In the genomic region with DNA sequence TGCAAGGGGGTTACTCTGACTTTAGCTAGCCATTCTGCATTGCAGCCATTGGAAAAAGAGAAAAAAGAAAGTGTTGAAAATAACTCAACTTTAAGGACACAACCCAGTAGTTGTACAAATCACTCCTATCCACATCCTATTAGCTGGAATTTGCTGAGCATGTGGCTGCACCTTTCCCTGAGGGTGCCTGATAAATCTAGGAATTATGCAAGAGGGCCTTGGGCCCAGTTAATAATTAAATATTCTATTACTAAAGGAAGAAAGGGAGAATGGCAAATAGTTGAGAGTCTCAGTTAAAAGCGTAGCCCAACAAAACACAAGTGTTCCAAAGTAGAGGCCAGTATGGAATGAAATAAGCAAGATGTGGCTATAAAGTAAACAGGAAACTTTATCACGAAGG, we compare ENCODE assay signal across 23 cellular contexts.
DNase-seq lines count a peak whose midpoint lies in the region; ATAC-seq, FAIRE-seq and TF ChIP-seq lines count a peak whose summit lies in the region.
"Had no signal": no experiment of that assay in that cellular context is flagged by ENCODE, and none has a peak within 500 bp of the region (broad histone marks: within the 10 kb centered on the region; RNA-seq: fewer than 3 reads in every experiment).

No MANE protein-coding gene starts in this region.

- no peak overlapping the region for H4K8ac ChIP-seq in mesenchymal stem cell (ENCODE audit: low read length)

- H3K4me2 ChIP-seq in mesenchymal stem cell (ENCODE audit: low read length, poor library complexity, severe bottlenecking), result no peak overlapping the region

- no peak overlapping the region for H3K18ac ChIP-seq in mesenchymal stem cell (ENCODE audit: low read depth in 1 of 2, low read length in 2 of 2)

- peak overlapping the region; percentile 48 to 61 for H3K27ac ChIP-seq in kidney (ENCODE audit: low read depth in 2 of 2, low read length in 2 of 2)
- H3K27ac ChIP-seq in mesenchymal stem cell (ENCODE audit: low read length, poor library complexity, severe bottlenecking), result no peak overlapping the region
- H3K27ac ChIP-seq in aorta (ENCODE audit: low read depth in 1 of 2, low read length in 2 of 2), result no peak overlapping the region
- H3K27ac ChIP-seq: C4-2B, SJSA1 had no signal

- 79% methylated on average over 1 of the region's 2 CpGs for WGBS in mesenchymal stem cell
- WGBS in aorta, 2 donors, result 65 to 88% methylated on average over 2 of the region's 2 CpGs

- H3K36me3 ChIP-seq in kidney (ENCODE audit: control insufficient read depth in 1 of 2, insufficient read depth in 2 of 2, low read length in 2 of 2), result no peaks in the 10 kb centered on the region
- H3K36me3 ChIP-seq in mesenchymal stem cell (ENCODE audit: control insufficient read depth in 1 of 2, insufficient read depth in 2 of 2, low read depth in 1 of 2, low read length in 2 of 2), result no peaks in the 10 kb centered on the region
- no peaks in the 10 kb centered on the region for H3K36me3 ChIP-seq in aorta (ENCODE audit: control insufficient read depth in 1 of 2, insufficient read depth in 2 of 2, low read length in 1 of 2)
- H3K36me3 ChIP-seq: SJSA1 had no signal

- H3K4ac ChIP-seq in mesenchymal stem cell (ENCODE audit: low read depth in 1 of 2, low read length in 2 of 2), result no peak overlapping the region

- H2AK5ac ChIP-seq in mesenchymal stem cell (ENCODE audit: low read length, severe bottlenecking), result no peak overlapping the region

- H3K4me3 ChIP-seq in kidney (ENCODE audit: low read length in 2 of 2) (peak overlapping the region; percentile 40 to 66), mesenchymal stem cell (ENCODE audit: insufficient read depth in 1 of 2, low read depth in 1 of 2, low read length in 2 of 2) (no peak overlapping the region), aorta (ENCODE audit: low read length in 2 of 2) (no peak overlapping the region)
- H3K4me3 ChIP-seq: SJSA1 had no signal

- no peak overlapping the region for H3K14ac ChIP-seq in mesenchymal stem cell (ENCODE audit: low read length in 2 of 2)

- no peak for TF ChIP-seq CTCF in kidney (IDR thresholded peaks at IDR 0.05; ENCODE audit: borderline replicate concordance, extremely low read depth, insufficient read depth)

- H2AFZ ChIP-seq in mesenchymal stem cell (ENCODE audit: low read depth, low read length), result no peak overlapping the region

- H3K9ac ChIP-seq in kidney (ENCODE audit: low read length in 2 of 2) (peak overlapping the region in 1 of 2 donors; percentile 48), mesenchymal stem cell (ENCODE audit: low read length) (no peak overlapping the region)

- H2BK5ac ChIP-seq in mesenchymal stem cell (ENCODE audit: low read depth, low read length, poor library complexity, severe bottlenecking), result no peak overlapping the region

- no peak overlapping the region for H2BK12ac ChIP-seq in mesenchymal stem cell (ENCODE audit: low read length in 2 of 2)

- H3K79me1 ChIP-seq in mesenchymal stem cell (replicated peaks; ENCODE audit: low read length, poor library complexity, severe bottlenecking), result no peaks in the 10 kb centered on the region

- H4K91ac ChIP-seq in mesenchymal stem cell (ENCODE audit: low read length), result no peak overlapping the region

- H3K9me3 ChIP-seq in kidney (ENCODE audit: control insufficient read depth in 1 of 2, low read length in 2 of 2), result peaks cover 0 to 4% of the 10 kb centered on the region in 2 donors
- H3K9me3 ChIP-seq in mesenchymal stem cell (ENCODE audit: control insufficient read depth, low read length), result peaks cover 39% of the 10 kb centered on the region
- peaks cover 4% of the 10 kb centered on the region for H3K9me3 ChIP-seq in aorta (ENCODE audit: control insufficient read depth, low read length)

- ATAC-seq in HG03439 (IDR thresholded peaks at IDR 0.05; ENCODE audit: unreplicated experiment) (no peak), aorta (ENCODE audit: low FRiP score) (no peak)
- ATAC-seq: CD8-positive, alpha-beta T cell had no signal

- DNase-seq in HuH-7.5 (ENCODE audit: low spot score) (peak; percentile 29), kidney (no peak), mesenchymal stem cell (peak; percentile 5), DMS 273 treated with DMSO at 0.1 percent for 48 hours (lab: John Stamatoyannopoulos, UW) (no peak), aorta (no peak)
- no peak for DNase-seq in stimulated activated CD4-positive, alpha-beta T cell treated with anti-CD3 and anti-CD28 coated beads, Interleukin-12 subunit alpha, Interleukin-12 subunit beta, amount 100 ng/mL, for 4 hours
- DNase-seq: CD8-positive, alpha-beta T cell; DMS79 treated with DMSO at 0.1 percent for 48 hours; GF-D8; NCI-H1048; NCI-H1417; NCI-H1694 treated with DMSO at 0.1 percent for 48 hours; NCI-H2081; NCI-H2227 treated with DMSO at 0.1 percent for 48 hours; NCI-H526 treated with DMSO at 0.1 percent for 48 hours; Right ventricle myocardium superior; RPMI8226 had no signal

- no peak overlapping the region for H2BK120ac ChIP-seq in mesenchymal stem cell (ENCODE audit: low read depth, low read length)

- no peak overlapping the region for H2BK15ac ChIP-seq in mesenchymal stem cell (ENCODE audit: low read depth, poor library complexity, severe bottlenecking)

- intact Hi-C loops in kidney (cut with DNase I) (no loop called here), aorta (cut with DNase I) (no loop called here)

- peak; percentile 89 for FAIRE-seq in kidney (lab: Jason Lieb, UNC)
- FAIRE-seq: GM12891, GM19239, H54 had no signal

- H3K27me3 ChIP-seq in mesenchymal stem cell (ENCODE audit: control insufficient read depth in 1 of 2, insufficient read depth in 1 of 2, low read length in 2 of 2) (no peaks in the 10 kb centered on the region), aorta (ENCODE audit: control insufficient read depth in 1 of 2, insufficient read depth in 2 of 2, low read length in 1 of 2) (no peaks in the 10 kb centered on the region)
- H3K27me3 ChIP-seq: SJSA1 had no signal

- H3K4me1 ChIP-seq in kidney (ENCODE audit: control insufficient read depth in 1 of 2, insufficient read depth in 1 of 2, low read depth in 1 of 2, low read length in 2 of 2) (peaks cover 0 to 3% of the 10 kb centered on the region in 2 donors), mesenchymal stem cell (ENCODE audit: control insufficient read depth, insufficient read depth, low read depth, low read length) (no peaks in the 10 kb centered on the region), aorta (ENCODE audit: control insufficient read depth in 1 of 2, insufficient read depth in 2 of 2, low read length in 2 of 2) (no peaks in the 10 kb centered on the region)
- H3K4me1 ChIP-seq: SJSA1 had no signal

- H3K23ac ChIP-seq in mesenchymal stem cell (ENCODE audit: low read length in 2 of 2), result no peak overlapping the region

Comparison
In these comparisons a context has a peak if more than half of its experiments do, and no peak if none do; other contexts are left out.
1. DNase-seq: peak in HuH-7.5 (single experiment) and mesenchymal stem cell (single experiment); none in kidney (single experiment), stimulated activated CD4-positive, alpha-beta T cell treated with anti-CD3 and anti-CD28 coated beads, Interleukin-12 subunit alpha, Interleukin-12 subunit beta, amount 100 ng/mL, for 4 hours (single experiment), DMS 273 treated with DMSO at 0.1 percent for 48 hours (single experiment) and aorta (0 of 2).
2. H3K27ac ChIP-seq: peak in kidney (2 of 2); none in mesenchymal stem cell (single experiment) and aorta (0 of 2).
3. H3K4me3 ChIP-seq: peak in kidney (2 of 2); none in mesenchymal stem cell (0 of 2) and aorta (0 of 2).